In the genomic region with DNA sequence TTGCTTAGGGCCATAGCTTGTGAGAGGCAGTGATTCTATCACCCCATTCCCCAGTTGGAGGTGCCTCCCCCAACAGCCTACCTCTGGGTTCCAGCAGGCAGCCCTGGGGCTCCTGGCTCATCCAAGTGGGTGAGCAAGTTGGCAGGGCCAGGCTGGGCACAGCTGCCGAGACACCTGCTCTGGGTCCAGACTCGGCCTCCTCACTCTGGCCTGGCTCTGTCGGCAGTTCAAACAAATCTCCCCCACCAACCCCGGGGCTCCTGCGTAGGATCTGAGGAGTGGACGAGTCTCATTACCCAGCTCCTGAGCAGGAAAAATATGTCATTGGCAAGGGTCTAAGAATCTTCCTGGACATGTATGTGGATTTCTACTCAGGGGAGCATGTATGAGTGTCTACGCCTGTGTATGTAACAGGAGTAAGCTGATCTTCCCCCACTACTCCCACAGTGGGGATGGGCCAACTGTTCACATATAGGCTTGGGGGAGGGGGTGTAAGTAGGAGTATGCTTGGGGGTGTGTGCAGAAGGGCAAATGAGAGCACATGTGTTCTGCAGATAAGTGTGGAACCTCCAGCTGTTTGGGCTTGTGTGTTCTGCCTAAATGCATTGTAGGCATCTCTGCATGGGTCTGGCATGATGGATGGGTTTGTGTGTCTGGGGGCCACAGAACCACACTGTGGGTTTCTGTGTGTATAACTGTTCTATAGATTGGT, we compare ENCODE assay signal across 1 cellular context.
TF ChIP-seq lines count a peak whose summit lies in the region.

No MANE protein-coding gene starts in this region.

TF ChIP-seq in HepG2, 621 proteins besides CTCF, POLR2A, EP300 and RAD21 (continued from another document and continues in another):
- TF ChIP-seq, protein P1, sequence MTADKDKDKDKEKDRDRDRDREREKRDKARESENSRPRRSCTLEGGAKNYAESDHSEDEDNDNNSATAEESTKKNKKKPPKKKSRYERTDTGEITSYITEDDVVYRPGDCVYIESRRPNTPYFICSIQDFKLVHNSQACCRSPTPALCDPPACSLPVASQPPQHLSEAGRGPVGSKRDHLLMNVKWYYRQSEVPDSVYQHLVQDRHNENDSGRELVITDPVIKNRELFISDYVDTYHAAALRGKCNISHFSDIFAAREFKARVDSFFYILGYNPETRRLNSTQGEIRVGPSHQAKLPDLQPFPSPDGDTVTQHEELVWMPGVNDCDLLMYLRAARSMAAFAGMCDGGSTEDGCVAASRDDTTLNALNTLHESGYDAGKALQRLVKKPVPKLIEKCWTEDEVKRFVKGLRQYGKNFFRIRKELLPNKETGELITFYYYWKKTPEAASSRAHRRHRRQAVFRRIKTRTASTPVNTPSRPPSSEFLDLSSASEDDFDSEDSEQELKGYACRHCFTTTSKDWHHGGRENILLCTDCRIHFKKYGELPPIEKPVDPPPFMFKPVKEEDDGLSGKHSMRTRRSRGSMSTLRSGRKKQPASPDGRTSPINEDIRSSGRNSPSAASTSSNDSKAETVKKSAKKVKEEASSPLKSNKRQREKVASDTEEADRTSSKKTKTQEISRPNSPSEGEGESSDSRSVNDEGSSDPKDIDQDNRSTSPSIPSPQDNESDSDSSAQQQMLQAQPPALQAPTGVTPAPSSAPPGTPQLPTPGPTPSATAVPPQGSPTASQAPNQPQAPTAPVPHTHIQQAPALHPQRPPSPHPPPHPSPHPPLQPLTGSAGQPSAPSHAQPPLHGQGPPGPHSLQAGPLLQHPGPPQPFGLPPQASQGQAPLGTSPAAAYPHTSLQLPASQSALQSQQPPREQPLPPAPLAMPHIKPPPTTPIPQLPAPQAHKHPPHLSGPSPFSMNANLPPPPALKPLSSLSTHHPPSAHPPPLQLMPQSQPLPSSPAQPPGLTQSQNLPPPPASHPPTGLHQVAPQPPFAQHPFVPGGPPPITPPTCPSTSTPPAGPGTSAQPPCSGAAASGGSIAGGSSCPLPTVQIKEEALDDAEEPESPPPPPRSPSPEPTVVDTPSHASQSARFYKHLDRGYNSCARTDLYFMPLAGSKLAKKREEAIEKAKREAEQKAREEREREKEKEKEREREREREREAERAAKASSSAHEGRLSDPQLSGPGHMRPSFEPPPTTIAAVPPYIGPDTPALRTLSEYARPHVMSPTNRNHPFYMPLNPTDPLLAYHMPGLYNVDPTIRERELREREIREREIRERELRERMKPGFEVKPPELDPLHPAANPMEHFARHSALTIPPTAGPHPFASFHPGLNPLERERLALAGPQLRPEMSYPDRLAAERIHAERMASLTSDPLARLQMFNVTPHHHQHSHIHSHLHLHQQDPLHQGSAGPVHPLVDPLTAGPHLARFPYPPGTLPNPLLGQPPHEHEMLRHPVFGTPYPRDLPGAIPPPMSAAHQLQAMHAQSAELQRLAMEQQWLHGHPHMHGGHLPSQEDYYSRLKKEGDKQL (CRISPR knock-in tag; IDR thresholded peaks at IDR 0.05; ENCODE audit: low read depth): 0 out of 2 replicates have a peak, but pooled peaks have one; percentile 37
- TF ChIP-seq ZNF205 (CRISPR knock-in tag; IDR thresholded peaks at IDR 0.05) (no peak; the same call in 1 of the 2 replicates), ZNF234 (CRISPR knock-in tag; conservative IDR thresholded peaks at IDR 0.05) (no peak; the same call in 1 of the 2 replicates), RBFOX2 (IDR thresholded peaks at IDR 0.05; ENCODE audit: low read depth, low read length) (peak; percentile 85), NKX3-1 (CRISPR knock-in tag; IDR thresholded peaks at IDR 0.05) (no peak; the same call in none of the 2 replicates), ZNF550 (CRISPR knock-in tag; IDR thresholded peaks at IDR 0.05; ENCODE audit: borderline replicate concordance) (0 out of 2 replicates have a peak, but pooled peaks have one; percentile 1), SSRP1 (CRISPR knock-in tag; IDR thresholded peaks at IDR 0.05) (no peak; the same call in none of the 2 replicates), ZNF792 (CRISPR knock-in tag; IDR thresholded peaks at IDR 0.05) (no peak; the same call in none of the 2 replicates), ZNF484 (CRISPR knock-in tag; IDR thresholded peaks at IDR 0.05; ENCODE audit: borderline replicate concordance, low read depth) (no peak), ZSCAN22 (CRISPR knock-in tag; IDR thresholded peaks at IDR 0.05) (no peak), ZNF75D (CRISPR knock-in tag; IDR thresholded peaks at IDR 0.05; ENCODE audit: borderline replicate concordance) (peak; percentile 45; the same call in 1 of the 2 replicates), ZNF660 (CRISPR knock-in tag; IDR thresholded peaks at IDR 0.05; ENCODE audit: borderline replicate concordance, low read depth) (no peak), PHF8 (CRISPR knock-in tag; IDR thresholded peaks at IDR 0.05) (peak; percentile 59), RFX5 (IDR thresholded peaks at IDR 0.05; ENCODE audit: low read depth, low read length) (no peak; the same call in none of the 2 replicates), FLYWCH1 (CRISPR knock-in tag; IDR thresholded peaks at IDR 0.05) (peak; percentile 61; the same call in 1 of the 2 replicates), RXRB (CRISPR knock-in tag; IDR thresholded peaks at IDR 0.05; ENCODE audit: borderline replicate concordance) (peak; percentile 57), MED1 (CRISPR knock-in tag; IDR thresholded peaks at IDR 0.05) (peak; percentile 86), ZNF614 (CRISPR knock-in tag; IDR thresholded peaks at IDR 0.05; ENCODE audit: borderline replicate concordance) (peak; percentile 22; the same call in 1 of the 2 replicates), MAZ (IDR thresholded peaks at IDR 0.05; ENCODE audit: borderline replicate concordance, low read depth, low read length) (peak; percentile 61; the same call in 1 of the 2 replicates), MAZ (CRISPR knock-in tag; IDR thresholded peaks at IDR 0.05; ENCODE audit: low read depth) (peak; percentile 68), HOXD1 (CRISPR knock-in tag; IDR thresholded peaks at IDR 0.05) (peak; percentile 86; the same call in 1 of the 2 replicates), KDM4B (CRISPR knock-in tag; IDR thresholded peaks at IDR 0.05) (peak; percentile 81; the same call in 1 of the 2 replicates), NCOA2 (CRISPR knock-in tag; IDR thresholded peaks at IDR 0.05) (peak; percentile 69; the same call in 1 of the 2 replicates), U2AF2 (IDR thresholded peaks at IDR 0.05; ENCODE audit: low read depth, low read length) (no peak)
- TF ChIP-seq, protein P2, sequence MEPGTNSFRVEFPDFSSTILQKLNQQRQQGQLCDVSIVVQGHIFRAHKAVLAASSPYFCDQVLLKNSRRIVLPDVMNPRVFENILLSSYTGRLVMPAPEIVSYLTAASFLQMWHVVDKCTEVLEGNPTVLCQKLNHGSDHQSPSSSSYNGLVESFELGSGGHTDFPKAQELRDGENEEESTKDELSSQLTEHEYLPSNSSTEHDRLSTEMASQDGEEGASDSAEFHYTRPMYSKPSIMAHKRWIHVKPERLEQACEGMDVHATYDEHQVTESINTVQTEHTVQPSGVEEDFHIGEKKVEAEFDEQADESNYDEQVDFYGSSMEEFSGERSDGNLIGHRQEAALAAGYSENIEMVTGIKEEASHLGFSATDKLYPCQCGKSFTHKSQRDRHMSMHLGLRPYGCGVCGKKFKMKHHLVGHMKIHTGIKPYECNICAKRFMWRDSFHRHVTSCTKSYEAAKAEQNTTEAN (CRISPR knock-in tag; conservative IDR thresholded peaks at IDR 0.05): peak; percentile 79
- TF ChIP-seq, protein P3, sequence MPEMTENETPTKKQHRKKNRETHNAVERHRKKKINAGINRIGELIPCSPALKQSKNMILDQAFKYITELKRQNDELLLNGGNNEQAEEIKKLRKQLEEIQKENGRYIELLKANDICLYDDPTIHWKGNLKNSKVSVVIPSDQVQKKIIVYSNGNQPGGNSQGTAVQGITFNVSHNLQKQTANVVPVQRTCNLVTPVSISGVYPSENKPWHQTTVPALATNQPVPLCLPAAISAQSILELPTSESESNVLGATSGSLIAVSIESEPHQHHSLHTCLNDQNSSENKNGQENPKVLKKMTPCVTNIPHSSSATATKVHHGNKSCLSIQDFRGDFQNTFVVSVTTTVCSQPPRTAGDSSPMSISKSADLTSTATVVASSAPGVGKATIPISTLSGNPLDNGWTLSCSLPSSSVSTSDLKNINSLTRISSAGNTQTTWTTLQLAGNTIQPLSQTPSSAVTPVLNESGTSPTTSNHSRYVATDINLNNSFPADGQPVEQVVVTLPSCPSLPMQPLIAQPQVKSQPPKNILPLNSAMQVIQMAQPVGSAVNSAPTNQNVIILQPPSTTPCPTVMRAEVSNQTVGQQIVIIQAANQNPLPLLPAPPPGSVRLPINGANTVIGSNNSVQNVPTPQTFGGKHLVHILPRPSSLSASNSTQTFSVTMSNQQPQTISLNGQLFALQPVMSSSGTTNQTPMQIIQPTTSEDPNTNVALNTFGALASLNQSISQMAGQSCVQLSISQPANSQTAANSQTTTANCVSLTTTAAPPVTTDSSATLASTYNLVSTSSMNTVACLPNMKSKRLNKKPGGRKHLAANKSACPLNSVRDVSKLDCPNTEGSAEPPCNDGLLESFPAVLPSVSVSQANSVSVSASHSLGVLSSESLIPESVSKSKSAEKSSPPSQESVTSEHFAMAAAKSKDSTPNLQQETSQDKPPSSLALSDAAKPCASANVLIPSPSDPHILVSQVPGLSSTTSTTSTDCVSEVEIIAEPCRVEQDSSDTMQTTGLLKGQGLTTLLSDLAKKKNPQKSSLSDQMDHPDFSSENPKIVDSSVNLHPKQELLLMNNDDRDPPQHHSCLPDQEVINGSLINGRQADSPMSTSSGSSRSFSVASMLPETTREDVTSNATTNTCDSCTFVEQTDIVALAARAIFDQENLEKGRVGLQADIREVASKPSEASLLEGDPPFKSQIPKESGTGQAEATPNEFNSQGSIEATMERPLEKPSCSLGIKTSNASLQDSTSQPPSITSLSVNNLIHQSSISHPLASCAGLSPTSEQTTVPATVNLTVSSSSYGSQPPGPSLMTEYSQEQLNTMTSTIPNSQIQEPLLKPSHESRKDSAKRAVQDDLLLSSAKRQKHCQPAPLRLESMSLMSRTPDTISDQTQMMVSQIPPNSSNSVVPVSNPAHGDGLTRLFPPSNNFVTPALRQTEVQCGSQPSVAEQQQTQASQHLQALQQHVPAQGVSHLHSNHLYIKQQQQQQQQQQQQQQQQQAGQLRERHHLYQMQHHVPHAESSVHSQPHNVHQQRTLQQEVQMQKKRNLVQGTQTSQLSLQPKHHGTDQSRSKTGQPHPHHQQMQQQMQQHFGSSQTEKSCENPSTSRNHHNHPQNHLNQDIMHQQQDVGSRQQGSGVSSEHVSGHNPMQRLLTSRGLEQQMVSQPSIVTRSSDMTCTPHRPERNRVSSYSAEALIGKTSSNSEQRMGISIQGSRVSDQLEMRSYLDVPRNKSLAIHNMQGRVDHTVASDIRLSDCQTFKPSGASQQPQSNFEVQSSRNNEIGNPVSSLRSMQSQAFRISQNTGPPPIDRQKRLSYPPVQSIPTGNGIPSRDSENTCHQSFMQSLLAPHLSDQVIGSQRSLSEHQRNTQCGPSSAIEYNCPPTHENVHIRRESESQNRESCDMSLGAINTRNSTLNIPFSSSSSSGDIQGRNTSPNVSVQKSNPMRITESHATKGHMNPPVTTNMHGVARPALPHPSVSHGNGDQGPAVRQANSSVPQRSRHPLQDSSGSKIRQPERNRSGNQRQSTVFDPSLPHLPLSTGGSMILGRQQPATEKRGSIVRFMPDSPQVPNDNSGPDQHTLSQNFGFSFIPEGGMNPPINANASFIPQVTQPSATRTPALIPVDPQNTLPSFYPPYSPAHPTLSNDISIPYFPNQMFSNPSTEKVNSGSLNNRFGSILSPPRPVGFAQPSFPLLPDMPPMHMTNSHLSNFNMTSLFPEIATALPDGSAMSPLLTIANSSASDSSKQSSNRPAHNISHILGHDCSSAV (CRISPR knock-in tag; IDR thresholded peaks at IDR 0.05; ENCODE audit: borderline replicate concordance): no peak
- TF ChIP-seq, protein P4, sequence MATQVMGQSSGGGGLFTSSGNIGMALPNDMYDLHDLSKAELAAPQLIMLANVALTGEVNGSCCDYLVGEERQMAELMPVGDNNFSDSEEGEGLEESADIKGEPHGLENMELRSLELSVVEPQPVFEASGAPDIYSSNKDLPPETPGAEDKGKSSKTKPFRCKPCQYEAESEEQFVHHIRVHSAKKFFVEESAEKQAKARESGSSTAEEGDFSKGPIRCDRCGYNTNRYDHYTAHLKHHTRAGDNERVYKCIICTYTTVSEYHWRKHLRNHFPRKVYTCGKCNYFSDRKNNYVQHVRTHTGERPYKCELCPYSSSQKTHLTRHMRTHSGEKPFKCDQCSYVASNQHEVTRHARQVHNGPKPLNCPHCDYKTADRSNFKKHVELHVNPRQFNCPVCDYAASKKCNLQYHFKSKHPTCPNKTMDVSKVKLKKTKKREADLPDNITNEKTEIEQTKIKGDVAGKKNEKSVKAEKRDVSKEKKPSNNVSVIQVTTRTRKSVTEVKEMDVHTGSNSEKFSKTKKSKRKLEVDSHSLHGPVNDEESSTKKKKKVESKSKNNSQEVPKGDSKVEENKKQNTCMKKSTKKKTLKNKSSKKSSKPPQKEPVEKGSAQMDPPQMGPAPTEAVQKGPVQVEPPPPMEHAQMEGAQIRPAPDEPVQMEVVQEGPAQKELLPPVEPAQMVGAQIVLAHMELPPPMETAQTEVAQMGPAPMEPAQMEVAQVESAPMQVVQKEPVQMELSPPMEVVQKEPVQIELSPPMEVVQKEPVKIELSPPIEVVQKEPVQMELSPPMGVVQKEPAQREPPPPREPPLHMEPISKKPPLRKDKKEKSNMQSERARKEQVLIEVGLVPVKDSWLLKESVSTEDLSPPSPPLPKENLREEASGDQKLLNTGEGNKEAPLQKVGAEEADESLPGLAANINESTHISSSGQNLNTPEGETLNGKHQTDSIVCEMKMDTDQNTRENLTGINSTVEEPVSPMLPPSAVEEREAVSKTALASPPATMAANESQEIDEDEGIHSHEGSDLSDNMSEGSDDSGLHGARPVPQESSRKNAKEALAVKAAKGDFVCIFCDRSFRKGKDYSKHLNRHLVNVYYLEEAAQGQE (IDR thresholded peaks at IDR 0.05; ENCODE audit: borderline replicate concordance in 1 of 2, low read depth in 1 of 2, low read length in 2 of 2): peak in 1 of 2 experiments; percentile 37; a peak in 2 of 4 replicates
- TF ChIP-seq, protein P5, sequence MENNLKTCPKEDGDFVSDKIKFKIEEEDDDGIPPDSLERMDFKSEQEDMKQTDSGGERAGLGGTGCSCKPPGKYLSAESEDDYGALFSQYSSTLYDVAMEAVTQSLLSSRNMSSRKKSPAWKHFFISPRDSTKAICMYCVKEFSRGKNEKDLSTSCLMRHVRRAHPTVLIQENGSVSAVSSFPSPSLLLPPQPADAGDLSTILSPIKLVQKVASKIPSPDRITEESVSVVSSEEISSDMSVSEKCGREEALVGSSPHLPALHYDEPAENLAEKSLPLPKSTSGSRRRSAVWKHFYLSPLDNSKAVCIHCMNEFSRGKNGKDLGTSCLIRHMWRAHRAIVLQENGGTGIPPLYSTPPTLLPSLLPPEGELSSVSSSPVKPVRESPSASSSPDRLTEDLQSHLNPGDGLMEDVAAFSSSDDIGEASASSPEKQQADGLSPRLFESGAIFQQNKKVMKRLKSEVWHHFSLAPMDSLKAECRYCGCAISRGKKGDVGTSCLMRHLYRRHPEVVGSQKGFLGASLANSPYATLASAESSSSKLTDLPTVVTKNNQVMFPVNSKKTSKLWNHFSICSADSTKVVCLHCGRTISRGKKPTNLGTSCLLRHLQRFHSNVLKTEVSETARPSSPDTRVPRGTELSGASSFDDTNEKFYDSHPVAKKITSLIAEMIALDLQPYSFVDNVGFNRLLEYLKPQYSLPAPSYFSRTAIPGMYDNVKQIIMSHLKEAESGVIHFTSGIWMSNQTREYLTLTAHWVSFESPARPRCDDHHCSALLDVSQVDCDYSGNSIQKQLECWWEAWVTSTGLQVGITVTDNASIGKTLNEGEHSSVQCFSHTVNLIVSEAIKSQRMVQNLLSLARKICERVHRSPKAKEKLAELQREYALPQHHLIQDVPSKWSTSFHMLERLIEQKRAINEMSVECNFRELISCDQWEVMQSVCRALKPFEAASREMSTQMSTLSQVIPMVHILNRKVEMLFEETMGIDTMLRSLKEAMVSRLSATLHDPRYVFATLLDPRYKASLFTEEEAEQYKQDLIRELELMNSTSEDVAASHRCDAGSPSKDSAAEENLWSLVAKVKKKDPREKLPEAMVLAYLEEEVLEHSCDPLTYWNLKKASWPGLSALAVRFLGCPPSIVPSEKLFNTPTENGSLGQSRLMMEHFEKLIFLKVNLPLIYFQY (CRISPR knock-in tag; IDR thresholded peaks at IDR 0.05; ENCODE audit: borderline replicate concordance): no peak
